Comparison of ENCODE assay signal across 32 cellular contexts in genomic region chr7:154338709-154339108, GRCh38.
"Had no signal": no experiment of that assay in that cellular context is flagged by ENCODE, and none has a peak within 500 bp of the region (broad histone marks: within the 10 kb centered on the region; RNA-seq: fewer than 3 reads in every experiment).

No MANE protein-coding gene starts in this region.

- H3K9me3 Mint-ChIP-seq: activated naive CD8-positive, alpha-beta T cell treated with anti-CD3 and anti-CD28 coated beads, Interleukin-2, amount 50 U/mL, for 24 hours had no signal

- H3K4me1 Mint-ChIP-seq: activated B cell treated with CpG ODN at 0.5 μM for 24 hours; activated CD4-positive, alpha-beta memory T cell treated with anti-CD3 and anti-CD28 coated beads, Interleukin-2, amount 10 ng/mL, durations not matched to agents 7 days and 5 days; activated CD8-positive, alpha-beta memory T cell treated with anti-CD3 and anti-CD28 coated beads, Interleukin-2, amount 10 ng/mL, durations not matched to agents 7 days and 5 days; activated naive CD4-positive, alpha-beta T cell treated with anti-CD3 and anti-CD28 coated beads, Interleukin-2, amount 10 ng/mL, durations not matched to agents 7 days and 5 days; activated naive CD8-positive, alpha-beta T cell treated with anti-CD3 and anti-CD28 coated beads, Interleukin-2, amount 50 U/mL, for 24 hours had no signal

- DNase-seq: activated B cell treated with CpG ODN at 0.5 μM for 24 hours; activated CD4-positive, alpha-beta memory T cell treated with anti-CD3 and anti-CD28 coated beads, Interleukin-2, amount 10 ng/mL, durations not matched to agents 7 days and 5 days; activated CD4-positive, alpha-beta T cell treated with anti-CD3 and anti-CD28 coated beads for 1 hour; activated CD4-positive, alpha-beta T cell treated with anti-CD3 and anti-CD28 coated beads for 48 hours; activated CD8-positive, alpha-beta memory T cell treated with anti-CD3 and anti-CD28 coated beads for 24 hours; activated CD8-positive, alpha-beta memory T cell treated with anti-CD3 and anti-CD28 coated beads, Interleukin-2, amount 10 ng/mL, durations not matched to agents 7 days and 5 days; activated CD8-positive, alpha-beta memory T cell treated with anti-CD3 and anti-CD28 coated beads, Interleukin-2, amount 50 U/mL, for 48 hours; activated effector memory CD4-positive, alpha-beta T cell treated with Interleukin-2 at 50 U/mL for 16 hours; activated naive CD4-positive, alpha-beta T cell treated with anti-CD3 and anti-CD28 coated beads, Interleukin-2, amount 10 ng/mL, durations not matched to agents 7 days and 5 days; activated naive CD8-positive, alpha-beta T cell treated with anti-CD3 and anti-CD28 coated beads, Interleukin-2, amount 50 U/mL, for 24 hours; activated T-cell treated with anti-CD3 and anti-CD28 coated beads, Interleukin-2, amount 50 U/mL, for 48 hours; brain microvascular endothelial cell; Kasumi-1; KG1; MG63; NCI-H1048; NCI-H1105 treated with DMSO at 0.1 percent for 48 hours; NCI-H1436; NCI-H1694; NCI-H1930; NCI-H345; NCI-H524 treated with DMSO at 0.1 percent for 48 hours; PC-3; Peyer's patch; RPMI8226; SHP77 treated with DMSO at 0.1 percent for 48 hours; SK-N-SH had no signal

- ATAC-seq: activated CD8-positive, alpha-beta memory T cell treated with anti-CD3 and anti-CD28 coated beads, Interleukin-2, amount 10 ng/mL, durations not matched to agents 7 days and 5 days; activated naive CD8-positive, alpha-beta T cell treated with anti-CD3 and anti-CD28 coated beads, Interleukin-2, amount 50 U/mL, for 24 hours; PC-3 had no signal

- H3K27ac Mint-ChIP-seq: activated B cell treated with CpG ODN at 0.5 μM for 24 hours; activated CD4-positive, alpha-beta memory T cell treated with anti-CD3 and anti-CD28 coated beads, Interleukin-2, amount 10 ng/mL, durations not matched to agents 7 days and 5 days; activated CD8-positive, alpha-beta memory T cell treated with anti-CD3 and anti-CD28 coated beads, Interleukin-2, amount 10 ng/mL, durations not matched to agents 7 days and 5 days; activated naive CD4-positive, alpha-beta T cell treated with anti-CD3 and anti-CD28 coated beads, Interleukin-2, amount 10 ng/mL, durations not matched to agents 7 days and 5 days; activated naive CD8-positive, alpha-beta T cell; activated naive CD8-positive, alpha-beta T cell treated with anti-CD3 and anti-CD28 coated beads, Interleukin-2, amount 50 U/mL, for 24 hours; T-helper 1 cell treated with Interleukin-12 subunit alpha and Interleukin-12 subunit beta and Interleukin-4 antibody, amounts not matched to agents 30 μg/mL and 1 μg/mL, for 36 hours; T-helper 2 cell treated with Interferon-gamma antibody and Interleukin-4, amounts not matched to agents 5 μg/mL and 100 μg/mL, for 36 hours had no signal

- H3K4me3 Mint-ChIP-seq: activated B cell treated with CpG ODN at 0.5 μM for 24 hours; activated CD4-positive, alpha-beta memory T cell treated with anti-CD3 and anti-CD28 coated beads, Interleukin-2, amount 10 ng/mL, durations not matched to agents 7 days and 5 days; activated CD8-positive, alpha-beta memory T cell treated with anti-CD3 and anti-CD28 coated beads, Interleukin-2, amount 10 ng/mL, durations not matched to agents 7 days and 5 days; activated naive CD4-positive, alpha-beta T cell treated with anti-CD3 and anti-CD28 coated beads, Interleukin-2, amount 10 ng/mL, durations not matched to agents 7 days and 5 days; activated naive CD8-positive, alpha-beta T cell; activated naive CD8-positive, alpha-beta T cell treated with anti-CD3 and anti-CD28 coated beads, Interleukin-2, amount 50 U/mL, for 24 hours; T-helper 1 cell treated with Interleukin-12 subunit alpha and Interleukin-12 subunit beta and Interleukin-4 antibody, amounts not matched to agents 30 μg/mL and 1 μg/mL, for 36 hours; T-helper 2 cell treated with Interferon-gamma antibody and Interleukin-4, amounts not matched to agents 5 μg/mL and 100 μg/mL, for 36 hours had no signal

- H3K27me3 Mint-ChIP-seq: activated B cell treated with CpG ODN at 0.5 μM for 24 hours; activated CD4-positive, alpha-beta memory T cell treated with anti-CD3 and anti-CD28 coated beads, Interleukin-2, amount 10 ng/mL, durations not matched to agents 7 days and 5 days; activated CD8-positive, alpha-beta memory T cell treated with anti-CD3 and anti-CD28 coated beads, Interleukin-2, amount 10 ng/mL, durations not matched to agents 7 days and 5 days; activated naive CD4-positive, alpha-beta T cell treated with anti-CD3 and anti-CD28 coated beads, Interleukin-2, amount 10 ng/mL, durations not matched to agents 7 days and 5 days; activated naive CD8-positive, alpha-beta T cell; activated naive CD8-positive, alpha-beta T cell treated with anti-CD3 and anti-CD28 coated beads, Interleukin-2, amount 50 U/mL, for 24 hours had no signal

- H3K36me3 Mint-ChIP-seq: activated CD8-positive, alpha-beta memory T cell treated with anti-CD3 and anti-CD28 coated beads, Interleukin-2, amount 10 ng/mL, durations not matched to agents 7 days and 5 days; activated naive CD4-positive, alpha-beta T cell treated with anti-CD3 and anti-CD28 coated beads, Interleukin-2, amount 10 ng/mL, durations not matched to agents 7 days and 5 days; activated naive CD8-positive, alpha-beta T cell had no signal

- H3K27ac ChIP-seq: brain microvascular endothelial cell, Peyer's patch, SJSA1, VCaP had no signal
